In genomic region chr10:33187427-33187999, GRCh38 we compare ENCODE assay signal across 27 cellular contexts.
A peak's percentile ranks its signal among the peaks of the same experiment; 100 is the strongest.
DNase-seq lines count a peak whose midpoint lies in the region; ATAC-seq and TF ChIP-seq lines count a peak whose summit lies in the region.
"Had no signal": no experiment of that assay in that cellular context is flagged by ENCODE, and none has a peak within 500 bp of the region (broad histone marks: within the 10 kb centered on the region; RNA-seq: fewer than 3 reads in every experiment).

No MANE protein-coding gene starts in this region.

- no peak overlapping the region for H3K9ac ChIP-seq in IMR-90 (ENCODE audit: low read depth, low read length)
- H3K9ac ChIP-seq: SK-N-SH had no signal

- in situ Hi-C loops in IMR-90 (cut with MboI; ENCODE audit: low sequenced_read_pairs), result no loop called here

- H2AK9ac ChIP-seq in IMR-90 (replicated peaks; ENCODE audit: low read depth, low read length, poor library complexity), result no peak overlapping the region

- H3K36me3 ChIP-seq in IMR-90 (ENCODE audit: control insufficient read depth, insufficient read depth, low read length), result peaks cover 23% of the 10 kb centered on the region

- H4K91ac ChIP-seq in IMR-90 (ENCODE audit: insufficient read depth, low read depth, low read length), result no peak overlapping the region

- no peak overlapping the region for H3K4me2 ChIP-seq in IMR-90 (ENCODE audit: low read depth, low read length)
- H3K4me2 ChIP-seq: hepatocyte, SK-N-SH had no signal

- H3K79me1 ChIP-seq in IMR-90 (ENCODE audit: low read depth in 1 of 2, low read length in 2 of 2), result peaks cover 0 to 11% of the 10 kb centered on the region in 2 experiments; a peak in 1 of 4 replicates

- no peak for DNase-seq in Calu3
- DNase-seq in IMR-90, result no peak
- no peak for DNase-seq in WTC11 (ENCODE audit: low spot score)
- DNase-seq in iPS-NIHi11 (ENCODE audit: low spot score), result peak; percentile 38
- no peak for DNase-seq in NCI-H345 treated with DMSO at 0.1 percent for 48 hours (lab: John Stamatoyannopoulos, UW; ENCODE audit: unreplicated experiment)
- no peak for DNase-seq in glomerular visceral epithelial cell (ENCODE audit: extremely low spot score)
- no peak for DNase-seq in amniotic stem cell (lab: John Stamatoyannopoulos, UW)
- DNase-seq in hepatic stellate cell (ENCODE audit: low spot score), result no peak
- DNase-seq: activated CD4-positive, alpha-beta memory T cell treated with anti-CD3 and anti-CD28 coated beads, Interleukin-2, amount 10 ng/mL, durations not matched to agents 7 days and 5 days; activated CD4-positive, CD25-positive, alpha-beta regulatory T cell treated with anti-CD3 and anti-CD28 coated beads, Interleukin-2, amount 50 U/mL, for 72 hours; effector memory CD4-positive, alpha-beta T cell; foreskin keratinocyte; GF-D8; islet precursor cell; NCI-H526; retina; SK-N-SH; stomach; thyroid gland had no signal

- no peak overlapping the region for H3K23ac ChIP-seq in IMR-90 (ENCODE audit: low read depth, low read length)

- H2BK15ac ChIP-seq in IMR-90 (ENCODE audit: low read depth, low read length), result no peak overlapping the region

- no peak overlapping the region for H4K5ac ChIP-seq in IMR-90 (ENCODE audit: low read depth, low read length)

- POLR2A ChIA-PET in IMR-90 (lab: Charles Lee; ENCODE audit: unreplicated experiment), result no interaction called here
- POLR2A ChIA-PET in WTC11 (lab: Charles Lee), result no interaction called here

- no peak overlapping the region for H3K4ac ChIP-seq in IMR-90 (ENCODE audit: low read depth, low read length)

- H3K9me3 Mint-ChIP-seq in Calu3 (ENCODE audit: low read depth, unreplicated experiment), result no peaks in the 10 kb centered on the region
- H3K9me3 Mint-ChIP-seq in WTC11, result no peaks in the 10 kb centered on the region
- H3K9me3 Mint-ChIP-seq: activated CD4-positive, alpha-beta memory T cell treated with anti-CD3 and anti-CD28 coated beads, Interleukin-2, amount 10 ng/mL, durations not matched to agents 7 days and 5 days; activated naive CD4-positive, alpha-beta T cell treated with anti-CD3 and anti-CD28 coated beads, Interleukin-2, amount 50 U/mL, for 24 hours; activated T-helper 2 cell treated with anti-CD3 and anti-CD28 coated beads, Interferon-gamma antibody, Interleukin-2, Interleukin-4, amounts not matched to agents 10 μg/mL and 5 μg/mL and 100 μg/mL, durations not matched to agents 14 hours and 24 hours and 36 hours; natural killer cell treated with Interleukin-12 subunit alpha and Interleukin-12 subunit beta and Interleukin-15 and Interleukin-18, amount 100 ng/mL, for 72 hours; T-helper 1 cell treated with Interleukin-12 subunit alpha and Interleukin-12 subunit beta and Interleukin-4 antibody, amounts not matched to agents 30 μg/mL and 1 μg/mL, for 36 hours had no signal

- H2BK20ac ChIP-seq in IMR-90 (ENCODE audit: low read depth, low read length), result no peak overlapping the region

- BruUV-seq in Calu3 (replicated peaks; lab: Mats Ljungman, UMichigan) (no TSS peak), IMR-90 (replicated peaks; lab: Mats Ljungman, UMichigan) (no TSS peak)

- H2BK5ac ChIP-seq in IMR-90 (ENCODE audit: low read depth, low read length, poor library complexity, severe bottlenecking), result no peak overlapping the region

- WGBS in IMR-90 (ENCODE audit: extremely low coverage in 2 of 2, insufficient read length in 1 of 2), 2 experiments, result 90% methylated on average over 2 of the region's 9 CpGs; no CpG with 5 or more reads in 1 of the 2 experiments

- no peak for TF ChIP-seq CTCF in Calu3 (IDR thresholded peaks at IDR 0.05; ENCODE audit: unreplicated experiment)
- TF ChIP-seq CTCF in IMR-90 (conservative IDR thresholded peaks at IDR 0.05; ENCODE audit: low read depth, low read length), result no peak
- no peak for TF ChIP-seq CTCF in WTC11 (IDR thresholded peaks at IDR 0.05)

- H3K27ac Mint-ChIP-seq in Calu3 (ENCODE audit: unreplicated experiment) (peak overlapping the region; percentile 30), WTC11 (no peak overlapping the region)
- H3K27ac Mint-ChIP-seq: activated CD4-positive, alpha-beta memory T cell treated with anti-CD3 and anti-CD28 coated beads, Interleukin-2, amount 10 ng/mL, durations not matched to agents 7 days and 5 days; activated naive CD4-positive, alpha-beta T cell treated with anti-CD3 and anti-CD28 coated beads, Interleukin-2, amount 50 U/mL, for 24 hours; activated T-helper 2 cell treated with anti-CD3 and anti-CD28 coated beads, Interferon-gamma antibody, Interleukin-2, Interleukin-4, amounts not matched to agents 10 μg/mL and 5 μg/mL and 100 μg/mL, durations not matched to agents 14 hours and 24 hours and 36 hours; natural killer cell treated with Interleukin-12 subunit alpha and Interleukin-12 subunit beta and Interleukin-15 and Interleukin-18, amount 100 ng/mL, for 72 hours; T-helper 1 cell treated with Interleukin-12 subunit alpha and Interleukin-12 subunit beta and Interleukin-4 antibody, amounts not matched to agents 30 μg/mL and 1 μg/mL, for 36 hours had no signal

- H4K20me1 ChIP-seq in IMR-90 (ENCODE audit: insufficient read depth, low read length), result no peaks in the 10 kb centered on the region

- no peak for TF ChIP-seq RAD21 in IMR-90 (IDR thresholded peaks at IDR 0.05; ENCODE audit: low read length)

- H3K4me1 Mint-ChIP-seq in Calu3 (ENCODE audit: low read depth, unreplicated experiment), result no peaks in the 10 kb centered on the region
- peaks cover 40% of the 10 kb centered on the region for H3K4me1 Mint-ChIP-seq in WTC11
- H3K4me1 Mint-ChIP-seq: activated CD4-positive, alpha-beta memory T cell treated with anti-CD3 and anti-CD28 coated beads, Interleukin-2, amount 10 ng/mL, durations not matched to agents 7 days and 5 days; activated naive CD4-positive, alpha-beta T cell treated with anti-CD3 and anti-CD28 coated beads, Interleukin-2, amount 50 U/mL, for 24 hours had no signal

- no peak overlapping the region for H4K8ac ChIP-seq in IMR-90 (ENCODE audit: low read depth in 2 of 2, low read length in 2 of 2)

- CTCF ChIA-PET in Calu3 (lab: Charles Lee), result interaction anchor here (1.1 kb wide), 1 partner anchor 177 kb away, joined by 3 read pairs; no protein-coding TSS in a partner anchor
- CTCF ChIA-PET in IMR-90 (lab: Yijun Ruan, JAX), result no interaction called here
- CTCF ChIA-PET in WTC11 (lab: Charles Lee), result no interaction called here

- ATAC-seq in IMR-90 (ENCODE audit: low read depth) (no peak), WTC11 (peak; percentile 84)
- ATAC-seq: foreskin keratinocyte; natural killer cell treated with Interleukin-12 subunit alpha and Interleukin-12 subunit beta and Interleukin-15 and Interleukin-18, amount 100 ng/mL, for 72 hours had no signal

- H2BK120ac ChIP-seq in IMR-90 (ENCODE audit: low read depth, low read length), result no peak overlapping the region

- H3K18ac ChIP-seq in IMR-90 (ENCODE audit: low read depth, low read length), result no peak overlapping the region

- peaks cover 14% of the 10 kb centered on the region for H3K9me1 ChIP-seq in IMR-90 (ENCODE audit: insufficient read depth, low read length)

- intact Hi-C loops in Calu3 (cut with micrococcal nuclease; ENCODE audit: unreplicated experiment) (no loop called here), IMR-90 (cut with micrococcal nuclease) (no loop called here)

- H3K27me3 Mint-ChIP-seq in Calu3 (ENCODE audit: unreplicated experiment), result no peaks in the 10 kb centered on the region
- peaks cover 10% of the 10 kb centered on the region for H3K27me3 Mint-ChIP-seq in WTC11 (ENCODE audit: low read depth)
- H3K27me3 Mint-ChIP-seq: activated naive CD4-positive, alpha-beta T cell treated with anti-CD3 and anti-CD28 coated beads, Interleukin-2, amount 50 U/mL, for 24 hours had no signal

- H3K4me3 Mint-ChIP-seq in Calu3 (ENCODE audit: low read depth, unreplicated experiment) (no peak overlapping the region), WTC11 (no peak overlapping the region)
- H3K4me3 Mint-ChIP-seq: activated CD4-positive, alpha-beta memory T cell treated with anti-CD3 and anti-CD28 coated beads, Interleukin-2, amount 10 ng/mL, durations not matched to agents 7 days and 5 days; activated naive CD4-positive, alpha-beta T cell treated with anti-CD3 and anti-CD28 coated beads, Interleukin-2, amount 50 U/mL, for 24 hours; natural killer cell treated with Interleukin-12 subunit alpha and Interleukin-12 subunit beta and Interleukin-15 and Interleukin-18, amount 100 ng/mL, for 72 hours; T-helper 1 cell treated with Interleukin-12 subunit alpha and Interleukin-12 subunit beta and Interleukin-4 antibody, amounts not matched to agents 30 μg/mL and 1 μg/mL, for 36 hours had no signal

- dilution Hi-C loops in IMR-90 (cut with HindIII; ENCODE audit: low sequenced_read_pairs, unreplicated experiment), result no loop called here

- H2AFZ ChIP-seq in IMR-90 (replicated peaks; ENCODE audit: low read length, poor library complexity), result no peak overlapping the region
- H2AFZ ChIP-seq: hepatocyte had no signal

- H3K56ac ChIP-seq in IMR-90 (ENCODE audit: extremely low read depth, insufficient read depth, low read length), result no peak overlapping the region

- no peak overlapping the region for H3K27ac ChIP-seq in IMR-90 (ENCODE audit: insufficient read depth, low read length)
- H3K27ac ChIP-seq: esophagus muscularis mucosa, foreskin keratinocyte, hepatocyte, skin epidermis, stomach, thyroid gland had no signal

- no peaks in the 10 kb centered on the region for H3K4me1 ChIP-seq in IMR-90 (ENCODE audit: control insufficient read depth, insufficient read depth, low read length)
- H3K4me1 ChIP-seq: esophagus muscularis mucosa, foreskin keratinocyte, stomach, thyroid gland had no signal

- H3K27me3 ChIP-seq in IMR-90 (ENCODE audit: control insufficient read depth, insufficient read depth, low read length), result no peaks in the 10 kb centered on the region
- H3K27me3 ChIP-seq: esophagus muscularis mucosa, foreskin keratinocyte, hepatocyte, stomach, thyroid gland had no signal

- H3K36me3 Mint-ChIP-seq in Calu3 (ENCODE audit: insufficient read depth, unreplicated experiment), result peaks cover 36% of the 10 kb centered on the region
- no peaks in the 10 kb centered on the region for H3K36me3 Mint-ChIP-seq in WTC11
- H3K36me3 Mint-ChIP-seq: activated naive CD4-positive, alpha-beta T cell treated with anti-CD3 and anti-CD28 coated beads, Interleukin-2, amount 50 U/mL, for 24 hours; natural killer cell treated with Interleukin-12 subunit alpha and Interleukin-12 subunit beta and Interleukin-15 and Interleukin-18, amount 100 ng/mL, for 72 hours had no signal

- H3K14ac ChIP-seq in IMR-90 (replicated peaks; ENCODE audit: low read depth, low read length), result no peak overlapping the region

- no peak overlapping the region for H3K4me3 ChIP-seq in IMR-90 (ENCODE audit: insufficient read depth, low read depth, low read length)
- H3K4me3 ChIP-seq: esophagus muscularis mucosa, HAP-1, hepatocyte, skin epidermis, stomach, thyroid gland had no signal

- TF ChIP-seq POLR2A in IMR-90 (IDR thresholded peaks at IDR 0.05; ENCODE audit: low read depth, low read length), result no peak

- 0 out of 2 replicates have a peak overlapping the region, but pooled peaks have one; percentile 54 for H2AK5ac ChIP-seq in IMR-90 (ENCODE audit: low read depth, low read length)

- H3K9me3 ChIP-seq in IMR-90 (ENCODE audit: control insufficient read depth, insufficient read depth, low read length), result no peaks in the 10 kb centered on the region
- H3K9me3 ChIP-seq: esophagus muscularis mucosa, HAP-1, SK-N-SH, stomach, thyroid gland had no signal

TF ChIP-seq in IMR-90, 13 proteins besides CTCF, POLR2A, EP300 and RAD21 (continues in another document):
- TF ChIP-seq CHD1 (IDR thresholded peaks at IDR 0.05; ENCODE audit: low read depth, low read length), result no peak
